In the genomic region with DNA sequence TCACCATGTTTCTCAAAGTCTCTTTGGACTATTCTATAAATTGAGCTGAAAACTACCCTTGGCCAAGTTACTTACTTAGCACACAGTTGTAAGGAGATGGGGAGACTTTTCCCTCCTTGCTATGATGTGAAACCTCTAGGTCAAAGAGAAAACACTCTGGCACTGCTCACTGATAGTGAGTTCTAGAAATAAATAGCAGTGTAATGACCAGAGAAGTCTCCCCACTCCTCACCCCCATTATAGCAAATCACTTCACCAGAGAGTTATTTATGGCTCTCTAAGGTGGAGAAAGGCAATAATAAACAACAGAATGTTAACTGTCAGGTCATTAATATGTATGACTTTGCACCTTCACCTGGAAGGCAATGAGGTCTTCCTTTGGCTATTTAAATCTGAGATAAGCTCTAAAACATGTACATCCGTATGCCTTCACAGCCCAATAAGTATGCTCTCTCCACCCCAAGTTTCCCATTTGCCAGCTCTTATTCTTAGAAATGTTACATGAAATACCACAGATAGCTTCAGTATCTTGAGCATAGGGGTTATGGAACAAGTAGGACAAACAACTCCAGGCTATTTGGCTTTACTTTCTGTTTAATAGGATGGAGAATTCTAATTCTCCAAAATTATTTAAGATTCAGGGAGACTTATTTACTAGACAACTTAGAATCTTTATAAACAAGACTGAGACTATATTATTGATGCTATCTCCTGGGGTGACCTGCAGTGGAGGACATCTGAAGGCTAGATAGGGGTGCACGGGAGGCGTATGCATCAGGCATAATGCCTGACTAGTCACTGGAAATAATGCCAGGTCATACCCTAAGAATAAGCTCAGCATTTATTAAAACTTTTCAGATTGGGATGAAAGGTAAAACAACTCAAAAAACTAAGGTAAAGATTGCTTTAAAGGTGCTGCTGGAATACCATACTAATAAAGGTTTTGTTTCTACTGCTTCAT, we compare ENCODE assay signal across 23 cellular contexts.
"Had no signal": no experiment of that assay in that cellular context is flagged by ENCODE, and none has a peak within 500 bp of the region (broad histone marks: within the 10 kb centered on the region; RNA-seq: fewer than 3 reads in every experiment).

No MANE protein-coding gene starts in this region.

- H3K27ac Mint-ChIP-seq: activated B cell treated with CpG ODN at 0.5 μM for 24 hours; activated CD8-positive, alpha-beta T cell treated with anti-CD3 and anti-CD28 coated beads for 36 hours; activated naive CD8-positive, alpha-beta T cell; mesothelial cell of epicardium; nephron progenitor cell had no signal

- H3K27me3 Mint-ChIP-seq: activated B cell treated with CpG ODN at 0.5 μM for 24 hours; activated CD8-positive, alpha-beta T cell treated with anti-CD3 and anti-CD28 coated beads for 36 hours; activated naive CD8-positive, alpha-beta T cell had no signal

- H3K27me3 ChIP-seq: dorsolateral prefrontal cortex, hepatocyte, stomach, upper lobe of left lung had no signal

- FAIRE-seq: colon, islet of Langerhans had no signal

- H3K4me3 Mint-ChIP-seq: activated B cell treated with CpG ODN at 0.5 μM for 24 hours; activated CD8-positive, alpha-beta T cell treated with anti-CD3 and anti-CD28 coated beads for 36 hours; activated naive CD8-positive, alpha-beta T cell; activated T-cell treated with anti-CD3 and anti-CD28 coated beads, Interleukin-2, amount 50 U/mL, for 4 hours; mesothelial cell of epicardium; nephron progenitor cell had no signal

- ATAC-seq: activated CD8-positive, alpha-beta T cell treated with anti-CD3 and anti-CD28 coated beads for 36 hours; activated T-cell treated with anti-CD3 and anti-CD28 coated beads, Interleukin-2, amount 50 U/mL, for 4 hours; left colon had no signal

- H3K9me3 ChIP-seq: stomach, upper lobe of left lung had no signal

- H3K4me3 ChIP-seq: dorsolateral prefrontal cortex, hepatocyte, lung, smooth muscle cell, stomach, upper lobe of left lung had no signal

- H3K27ac ChIP-seq: dorsolateral prefrontal cortex, hepatocyte, stomach, upper lobe of left lung had no signal

- DNase-seq: activated B cell treated with CpG ODN at 0.5 μM for 24 hours; activated CD4-positive, alpha-beta T cell treated with anti-CD3 and anti-CD28 coated beads for 48 hours; activated CD8-positive, alpha-beta T cell treated with anti-CD3 and anti-CD28 coated beads for 36 hours; activated gamma-delta T cell treated with Interleukin-2 at 50 U/mL for 16 hours; activated T-cell treated with anti-CD3 and anti-CD28 coated beads, Interleukin-2, amount 50 U/mL, for 4 hours; amniotic stem cell; caudate nucleus; dorsolateral prefrontal cortex; left colon; nephron progenitor cell; nucleus accumbens; stimulated activated CD4-positive, alpha-beta T cell treated with anti-CD3 and anti-CD28 coated beads, Interleukin-4, amount 100 ng/mL, for 1 hour; stomach; T-helper 1 cell; T-helper 9 cell; upper lobe of left lung had no signal

- H3K9me3 Mint-ChIP-seq: activated B cell treated with CpG ODN at 0.5 μM for 24 hours; activated CD8-positive, alpha-beta T cell treated with anti-CD3 and anti-CD28 coated beads for 36 hours; activated T-cell treated with anti-CD3 and anti-CD28 coated beads, Interleukin-2, amount 50 U/mL, for 4 hours; mesothelial cell of epicardium; nephron progenitor cell had no signal

- H3K4me1 ChIP-seq: upper lobe of left lung had no signal
